1 cellular context compared by ENCODE assay signal in the genomic region with DNA sequence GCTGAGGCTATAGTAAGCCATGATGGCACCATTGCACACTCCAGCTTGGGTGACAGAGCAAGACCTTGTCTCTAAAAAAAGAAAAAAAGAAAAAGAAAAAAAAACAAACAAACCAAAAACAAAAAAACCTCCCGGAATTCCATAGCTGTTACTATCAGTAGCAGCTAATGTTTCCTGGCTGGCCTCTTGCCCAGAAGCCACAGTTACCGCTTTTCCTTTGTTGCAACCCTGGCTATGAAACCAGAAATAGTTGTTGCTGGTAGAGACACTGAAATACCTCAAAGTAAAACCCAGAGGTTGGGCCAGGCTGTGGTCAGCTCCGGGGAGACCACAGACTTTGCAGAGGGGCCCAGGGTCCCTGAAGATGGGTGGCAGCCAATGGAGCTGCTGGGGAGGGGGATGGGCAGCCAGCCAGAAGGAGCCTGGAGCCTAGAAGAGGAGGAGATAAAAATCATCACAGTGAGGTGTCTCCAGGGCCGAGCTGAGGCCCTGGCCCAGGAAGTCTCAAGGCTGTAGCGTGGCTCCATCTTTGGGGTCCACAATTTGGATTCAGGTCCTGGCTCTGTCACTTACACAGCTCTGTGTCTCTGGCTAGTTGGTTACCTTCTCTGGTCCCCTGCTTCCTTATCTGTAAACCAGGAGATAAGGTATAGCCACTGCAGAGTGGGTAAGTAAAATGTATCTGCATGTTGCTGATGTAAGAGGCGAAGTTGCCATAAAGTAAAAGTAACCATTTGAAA.
TF ChIP-seq lines count a peak whose summit lies in the region.

No MANE protein-coding gene starts in this region.

TF ChIP-seq in K562, 482 proteins besides CTCF, POLR2A, EP300 and RAD21 (continued from another document and continues in another):
- TF ChIP-seq, protein P1, sequence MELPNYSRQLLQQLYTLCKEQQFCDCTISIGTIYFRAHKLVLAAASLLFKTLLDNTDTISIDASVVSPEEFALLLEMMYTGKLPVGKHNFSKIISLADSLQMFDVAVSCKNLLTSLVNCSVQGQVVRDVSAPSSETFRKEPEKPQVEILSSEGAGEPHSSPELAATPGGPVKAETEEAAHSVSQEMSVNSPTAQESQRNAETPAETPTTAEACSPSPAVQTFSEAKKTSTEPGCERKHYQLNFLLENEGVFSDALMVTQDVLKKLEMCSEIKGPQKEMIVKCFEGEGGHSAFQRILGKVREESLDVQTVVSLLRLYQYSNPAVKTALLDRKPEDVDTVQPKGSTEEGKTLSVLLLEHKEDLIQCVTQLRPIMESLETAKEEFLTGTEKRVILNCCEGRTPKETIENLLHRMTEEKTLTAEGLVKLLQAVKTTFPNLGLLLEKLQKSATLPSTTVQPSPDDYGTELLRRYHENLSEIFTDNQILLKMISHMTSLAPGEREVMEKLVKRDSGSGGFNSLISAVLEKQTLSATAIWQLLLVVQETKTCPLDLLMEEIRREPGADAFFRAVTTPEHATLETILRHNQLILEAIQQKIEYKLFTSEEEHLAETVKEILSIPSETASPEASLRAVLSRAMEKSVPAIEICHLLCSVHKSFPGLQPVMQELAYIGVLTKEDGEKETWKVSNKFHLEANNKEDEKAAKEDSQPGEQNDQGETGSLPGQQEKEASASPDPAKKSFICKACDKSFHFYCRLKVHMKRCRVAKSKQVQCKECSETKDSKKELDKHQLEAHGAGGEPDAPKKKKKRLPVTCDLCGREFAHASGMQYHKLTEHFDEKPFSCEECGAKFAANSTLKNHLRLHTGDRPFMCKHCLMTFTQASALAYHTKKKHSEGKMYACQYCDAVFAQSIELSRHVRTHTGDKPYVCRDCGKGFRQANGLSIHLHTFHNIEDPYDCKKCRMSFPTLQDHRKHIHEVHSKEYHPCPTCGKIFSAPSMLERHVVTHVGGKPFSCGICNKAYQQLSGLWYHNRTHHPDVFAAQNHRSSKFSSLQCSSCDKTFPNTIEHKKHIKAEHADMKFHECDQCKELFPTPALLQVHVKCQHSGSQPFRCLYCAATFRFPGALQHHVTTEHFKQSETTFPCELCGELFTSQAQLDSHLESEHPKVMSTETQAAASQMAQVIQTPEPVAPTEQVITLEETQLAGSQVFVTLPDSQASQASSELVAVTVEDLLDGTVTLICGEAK (IDR thresholded peaks at IDR 0.05): no peak
- TF ChIP-seq, protein P1 (CRISPR knock-in tag; IDR thresholded peaks at IDR 0.05): no peak
- TF ChIP-seq ZNF23 (CRISPR knock-in tag; IDR thresholded peaks at IDR 0.05): no peak
- no peak for TF ChIP-seq GTF2A2 (tag; IDR thresholded peaks at IDR 0.05)
- TF ChIP-seq ZNF561 (CRISPR knock-in tag; conservative IDR thresholded peaks at IDR 0.05): no peak
- no peak for TF ChIP-seq SIN3A (IDR thresholded peaks at IDR 0.05; ENCODE audit: borderline replicate concordance in 2 of 2, control insufficient read depth in 1 of 2, low read depth in 2 of 2, low read length in 2 of 2)
- TF ChIP-seq SRSF3 (IDR thresholded peaks at IDR 0.05; ENCODE audit: insufficient read depth, low read length): no peak
- TF ChIP-seq, protein P2, sequence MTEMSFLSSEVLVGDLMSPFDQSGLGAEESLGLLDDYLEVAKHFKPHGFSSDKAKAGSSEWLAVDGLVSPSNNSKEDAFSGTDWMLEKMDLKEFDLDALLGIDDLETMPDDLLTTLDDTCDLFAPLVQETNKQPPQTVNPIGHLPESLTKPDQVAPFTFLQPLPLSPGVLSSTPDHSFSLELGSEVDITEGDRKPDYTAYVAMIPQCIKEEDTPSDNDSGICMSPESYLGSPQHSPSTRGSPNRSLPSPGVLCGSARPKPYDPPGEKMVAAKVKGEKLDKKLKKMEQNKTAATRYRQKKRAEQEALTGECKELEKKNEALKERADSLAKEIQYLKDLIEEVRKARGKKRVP (CRISPR knock-in tag; IDR thresholded peaks at IDR 0.05): peak; percentile 63
- TF ChIP-seq ARHGAP35 (IDR thresholded peaks at IDR 0.05; ENCODE audit: partially characterized antibody): no peak
- TF ChIP-seq FOSL1 (tag; conservative IDR thresholded peaks at IDR 0.05): peak; percentile 61
- TF ChIP-seq MED1 (CRISPR knock-in tag; IDR thresholded peaks at IDR 0.05; ENCODE audit: borderline replicate concordance): no peak
- TF ChIP-seq, protein P3, sequence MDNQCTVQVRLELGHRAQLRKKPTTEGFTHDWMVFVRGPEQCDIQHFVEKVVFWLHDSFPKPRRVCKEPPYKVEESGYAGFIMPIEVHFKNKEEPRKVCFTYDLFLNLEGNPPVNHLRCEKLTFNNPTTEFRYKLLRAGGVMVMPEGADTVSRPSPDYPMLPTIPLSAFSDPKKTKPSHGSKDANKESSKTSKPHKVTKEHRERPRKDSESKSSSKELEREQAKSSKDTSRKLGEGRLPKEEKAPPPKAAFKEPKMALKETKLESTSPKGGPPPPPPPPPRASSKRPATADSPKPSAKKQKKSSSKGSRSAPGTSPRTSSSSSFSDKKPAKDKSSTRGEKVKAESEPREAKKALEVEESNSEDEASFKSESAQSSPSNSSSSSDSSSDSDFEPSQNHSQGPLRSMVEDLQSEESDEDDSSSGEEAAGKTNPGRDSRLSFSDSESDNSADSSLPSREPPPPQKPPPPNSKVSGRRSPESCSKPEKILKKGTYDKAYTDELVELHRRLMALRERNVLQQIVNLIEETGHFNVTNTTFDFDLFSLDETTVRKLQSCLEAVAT (IDR thresholded peaks at IDR 0.05): peak; percentile 38 to 73; a peak in 2 of 4 replicates
- 0 out of 2 replicates have a peak, but pooled peaks have one; percentile 2 for TF ChIP-seq NFE2 (IDR thresholded peaks at IDR 0.05; ENCODE audit: low read depth)
- TF ChIP-seq, protein P4, sequence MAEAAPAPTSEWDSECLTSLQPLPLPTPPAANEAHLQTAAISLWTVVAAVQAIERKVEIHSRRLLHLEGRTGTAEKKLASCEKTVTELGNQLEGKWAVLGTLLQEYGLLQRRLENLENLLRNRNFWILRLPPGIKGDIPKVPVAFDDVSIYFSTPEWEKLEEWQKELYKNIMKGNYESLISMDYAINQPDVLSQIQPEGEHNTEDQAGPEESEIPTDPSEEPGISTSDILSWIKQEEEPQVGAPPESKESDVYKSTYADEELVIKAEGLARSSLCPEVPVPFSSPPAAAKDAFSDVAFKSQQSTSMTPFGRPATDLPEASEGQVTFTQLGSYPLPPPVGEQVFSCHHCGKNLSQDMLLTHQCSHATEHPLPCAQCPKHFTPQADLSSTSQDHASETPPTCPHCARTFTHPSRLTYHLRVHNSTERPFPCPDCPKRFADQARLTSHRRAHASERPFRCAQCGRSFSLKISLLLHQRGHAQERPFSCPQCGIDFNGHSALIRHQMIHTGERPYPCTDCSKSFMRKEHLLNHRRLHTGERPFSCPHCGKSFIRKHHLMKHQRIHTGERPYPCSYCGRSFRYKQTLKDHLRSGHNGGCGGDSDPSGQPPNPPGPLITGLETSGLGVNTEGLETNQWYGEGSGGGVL (CRISPR knock-in tag; IDR thresholded peaks at IDR 0.05): no peak
- no peak for TF ChIP-seq ZNF134 (CRISPR knock-in tag; conservative IDR thresholded peaks at IDR 0.05)
- peak; percentile 48; the same call in 1 of the 2 replicates for TF ChIP-seq SMARCC2 (IDR thresholded peaks at IDR 0.05; ENCODE audit: low read depth)
- TF ChIP-seq, protein P5, sequence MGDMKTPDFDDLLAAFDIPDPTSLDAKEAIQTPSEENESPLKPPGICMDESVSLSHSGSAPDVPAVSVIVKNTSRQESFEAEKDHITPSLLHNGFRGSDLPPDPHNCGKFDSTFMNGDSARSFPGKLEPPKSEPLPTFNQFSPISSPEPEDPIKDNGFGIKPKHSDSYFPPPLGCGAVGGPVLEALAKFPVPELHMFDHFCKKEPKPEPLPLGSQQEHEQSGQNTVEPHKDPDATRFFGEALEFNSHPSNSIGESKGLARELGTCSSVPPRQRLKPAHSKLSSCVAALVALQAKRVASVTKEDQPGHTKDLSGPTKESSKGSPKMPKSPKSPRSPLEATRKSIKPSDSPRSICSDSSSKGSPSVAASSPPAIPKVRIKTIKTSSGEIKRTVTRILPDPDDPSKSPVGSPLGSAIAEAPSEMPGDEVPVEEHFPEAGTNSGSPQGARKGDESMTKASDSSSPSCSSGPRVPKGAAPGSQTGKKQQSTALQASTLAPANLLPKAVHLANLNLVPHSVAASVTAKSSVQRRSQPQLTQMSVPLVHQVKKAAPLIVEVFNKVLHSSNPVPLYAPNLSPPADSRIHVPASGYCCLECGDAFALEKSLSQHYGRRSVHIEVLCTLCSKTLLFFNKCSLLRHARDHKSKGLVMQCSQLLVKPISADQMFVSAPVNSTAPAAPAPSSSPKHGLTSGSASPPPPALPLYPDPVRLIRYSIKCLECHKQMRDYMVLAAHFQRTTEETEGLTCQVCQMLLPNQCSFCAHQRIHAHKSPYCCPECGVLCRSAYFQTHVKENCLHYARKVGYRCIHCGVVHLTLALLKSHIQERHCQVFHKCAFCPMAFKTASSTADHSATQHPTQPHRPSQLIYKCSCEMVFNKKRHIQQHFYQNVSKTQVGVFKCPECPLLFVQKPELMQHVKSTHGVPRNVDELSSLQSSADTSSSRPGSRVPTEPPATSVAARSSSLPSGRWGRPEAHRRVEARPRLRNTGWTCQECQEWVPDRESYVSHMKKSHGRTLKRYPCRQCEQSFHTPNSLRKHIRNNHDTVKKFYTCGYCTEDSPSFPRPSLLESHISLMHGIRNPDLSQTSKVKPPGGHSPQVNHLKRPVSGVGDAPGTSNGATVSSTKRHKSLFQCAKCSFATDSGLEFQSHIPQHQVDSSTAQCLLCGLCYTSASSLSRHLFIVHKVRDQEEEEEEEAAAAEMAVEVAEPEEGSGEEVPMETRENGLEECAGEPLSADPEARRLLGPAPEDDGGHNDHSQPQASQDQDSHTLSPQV (IDR thresholded peaks at IDR 0.05): peak; percentile 70; the same call in 1 of the 2 replicates
- 0 out of 2 replicates have a peak, but pooled peaks have one; percentile 11 for TF ChIP-seq KLF13 (tag; IDR thresholded peaks at IDR 0.05; ENCODE audit: borderline replicate concordance, low read depth)
- TF ChIP-seq ZNF165 (CRISPR knock-in tag; IDR thresholded peaks at IDR 0.05; ENCODE audit: borderline replicate concordance): no peak
- TF ChIP-seq PHF8 (IDR thresholded peaks at IDR 0.05; ENCODE audit: borderline replicate concordance, low read length): peak; percentile 52; the same call in 1 of the 2 replicates
- TF ChIP-seq SLC30A9 (CRISPR knock-in tag; IDR thresholded peaks at IDR 0.05): no peak
- peak; percentile 37 for TF ChIP-seq CHD4 (IDR thresholded peaks at IDR 0.05; ENCODE audit: insufficient read depth, insufficient replicate concordance, low read depth, low read length, poor library complexity, severe bottlenecking)
- TF ChIP-seq SRSF1 (IDR thresholded peaks at IDR 0.05; ENCODE audit: low read depth, low read length): no peak
- TF ChIP-seq, protein P6, sequence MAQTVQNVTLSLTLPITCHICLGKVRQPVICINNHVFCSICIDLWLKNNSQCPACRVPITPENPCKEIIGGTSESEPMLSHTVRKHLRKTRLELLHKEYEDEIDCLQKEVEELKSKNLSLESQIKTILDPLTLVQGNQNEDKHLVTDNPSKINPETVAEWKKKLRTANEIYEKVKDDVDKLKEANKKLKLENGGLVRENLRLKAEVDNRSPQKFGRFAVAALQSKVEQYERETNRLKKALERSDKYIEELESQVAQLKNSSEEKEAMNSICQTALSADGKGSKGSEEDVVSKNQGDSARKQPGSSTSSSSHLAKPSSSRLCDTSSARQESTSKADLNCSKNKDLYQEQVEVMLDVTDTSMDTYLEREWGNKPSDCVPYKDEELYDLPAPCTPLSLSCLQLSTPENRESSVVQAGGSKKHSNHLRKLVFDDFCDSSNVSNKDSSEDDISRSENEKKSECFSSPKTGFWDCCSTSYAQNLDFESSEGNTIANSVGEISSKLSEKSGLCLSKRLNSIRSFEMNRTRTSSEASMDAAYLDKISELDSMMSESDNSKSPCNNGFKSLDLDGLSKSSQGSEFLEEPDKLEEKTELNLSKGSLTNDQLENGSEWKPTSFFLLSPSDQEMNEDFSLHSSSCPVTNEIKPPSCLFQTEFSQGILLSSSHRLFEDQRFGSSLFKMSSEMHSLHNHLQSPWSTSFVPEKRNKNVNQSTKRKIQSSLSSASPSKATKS (CRISPR knock-in tag; IDR thresholded peaks at IDR 0.05): no peak
- TF ChIP-seq MTA1 (IDR thresholded peaks at IDR 0.05; ENCODE audit: borderline replicate concordance): peak; percentile 38; the same call in 1 of the 2 replicates
- TF ChIP-seq, protein P7, sequence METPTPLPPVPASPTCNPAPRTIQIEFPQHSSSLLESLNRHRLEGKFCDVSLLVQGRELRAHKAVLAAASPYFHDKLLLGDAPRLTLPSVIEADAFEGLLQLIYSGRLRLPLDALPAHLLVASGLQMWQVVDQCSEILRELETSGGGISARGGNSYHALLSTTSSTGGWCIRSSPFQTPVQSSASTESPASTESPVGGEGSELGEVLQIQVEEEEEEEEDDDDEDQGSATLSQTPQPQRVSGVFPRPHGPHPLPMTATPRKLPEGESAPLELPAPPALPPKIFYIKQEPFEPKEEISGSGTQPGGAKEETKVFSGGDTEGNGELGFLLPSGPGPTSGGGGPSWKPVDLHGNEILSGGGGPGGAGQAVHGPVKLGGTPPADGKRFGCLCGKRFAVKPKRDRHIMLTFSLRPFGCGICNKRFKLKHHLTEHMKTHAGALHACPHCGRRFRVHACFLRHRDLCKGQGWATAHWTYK (CRISPR knock-in tag; IDR thresholded peaks at IDR 0.05): no peak
- no peak for TF ChIP-seq DNMT1 (IDR thresholded peaks at IDR 0.05)
- TF ChIP-seq ZBTB7A (IDR thresholded peaks at IDR 0.05; ENCODE audit: borderline replicate concordance, control insufficient read depth, low read depth, low read length): peak; percentile 76; the same call in 1 of the 2 replicates
- 0 out of 2 replicates have a peak, but pooled peaks have one; percentile 38 for TF ChIP-seq L3MBTL2 (IDR thresholded peaks at IDR 0.05)
- TF ChIP-seq, protein P8, sequence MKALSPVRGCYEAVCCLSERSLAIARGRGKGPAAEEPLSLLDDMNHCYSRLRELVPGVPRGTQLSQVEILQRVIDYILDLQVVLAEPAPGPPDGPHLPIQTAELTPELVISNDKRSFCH (CRISPR knock-in tag; IDR thresholded peaks at IDR 0.05): no peak
- TF ChIP-seq, protein P8 (tag; IDR thresholded peaks at IDR 0.05): peak; percentile 72
- TF ChIP-seq CBFA2T2 (conservative IDR thresholded peaks at IDR 0.05): no peak
